ENCODE assay signal across 32 cellular contexts in genomic region chrX:79375340-79375739, GRCh38. TPM values are rescaled to one million over a fixed set of nuclear protein-coding genes. Genes with fewer than 3 reads are reported as not detected.
"Had no signal": no experiment of that assay in that cellular context is flagged by ENCODE, and none has a peak within 500 bp of the region (broad histone marks: within the 10 kb centered on the region; RNA-seq: fewer than 3 reads in every experiment).

No MANE protein-coding gene starts in this region.

- H3K4me1 Mint-ChIP-seq: WTC11 had no signal

- ATAC-seq: activated naive CD8-positive, alpha-beta T cell treated with anti-CD3 and anti-CD28 coated beads, Interleukin-2, amount 50 U/mL, for 24 hours; activated T-cell treated with anti-CD3 and anti-CD28 coated beads, Interleukin-2, amount 50 U/mL, for 72 hours; body of pancreas; gastroesophageal sphincter; T-helper 17 cell; WTC11 had no signal

- H3K27me3 ChIP-seq: body of pancreas, colonic mucosa, esophagus squamous epithelium, gastroesophageal sphincter had no signal

- H3K9me3 Mint-ChIP-seq: activated CD4-positive, alpha-beta memory T cell treated with anti-CD3 and anti-CD28 coated beads, Interleukin-2, amount 10 ng/mL, durations not matched to agents 7 days and 5 days; activated naive CD4-positive, alpha-beta T cell treated with anti-CD3 and anti-CD28 coated beads for 36 hours; activated naive CD4-positive, alpha-beta T cell treated with anti-CD3 and anti-CD28 coated beads, Interleukin-2, amount 50 U/mL, for 24 hours; activated naive CD8-positive, alpha-beta T cell treated with anti-CD3 and anti-CD28 coated beads for 36 hours; activated naive CD8-positive, alpha-beta T cell treated with anti-CD3 and anti-CD28 coated beads, Interleukin-2, amount 50 U/mL, for 24 hours; activated T-cell treated with anti-CD3 and anti-CD28 coated beads, Interleukin-2, amount 50 U/mL, for 24 hours had no signal

- H3K27ac ChIP-seq: adrenal gland, body of pancreas, colonic mucosa, epithelial cell of prostate, esophagus squamous epithelium, gastroesophageal sphincter had no signal

- FAIRE-seq: endometrium had no signal

- H3K4me1 ChIP-seq: adrenal gland, body of pancreas, colonic mucosa, esophagus squamous epithelium, gastroesophageal sphincter had no signal

- H3K27ac Mint-ChIP-seq: activated CD4-positive, alpha-beta memory T cell treated with anti-CD3 and anti-CD28 coated beads, Interleukin-2, amount 10 ng/mL, durations not matched to agents 7 days and 5 days; activated CD4-positive, alpha-beta T cell treated with anti-CD3 and anti-CD28 coated beads, Interleukin-2, amount 10 ng/mL, durations not matched to agents 7 days and 5 days; activated naive CD4-positive, alpha-beta T cell treated with anti-CD3 and anti-CD28 coated beads for 36 hours; activated naive CD4-positive, alpha-beta T cell treated with anti-CD3 and anti-CD28 coated beads, Interleukin-2, amount 50 U/mL, for 24 hours; activated naive CD8-positive, alpha-beta T cell treated with anti-CD3 and anti-CD28 coated beads for 36 hours; activated naive CD8-positive, alpha-beta T cell treated with anti-CD3 and anti-CD28 coated beads, Interleukin-2, amount 50 U/mL, for 24 hours; activated T-cell treated with anti-CD3 and anti-CD28 coated beads, Interleukin-2, amount 50 U/mL, for 24 hours; activated T-cell treated with anti-CD3 and anti-CD28 coated beads, Interleukin-2, amount 50 U/mL, for 72 hours; T-helper 17 cell; T-helper 2 cell treated with Interferon-gamma antibody and Interleukin-4, amounts not matched to agents 5 μg/mL and 100 μg/mL, for 36 hours; WTC11 had no signal

- DNase-seq: activated CD4-positive, alpha-beta memory T cell treated with anti-CD3 and anti-CD28 coated beads, Interleukin-2, amount 10 ng/mL, durations not matched to agents 7 days and 5 days; activated CD4-positive, alpha-beta T cell treated with anti-CD3 and anti-CD28 coated beads for 1 hour; activated CD4-positive, alpha-beta T cell treated with anti-CD3 and anti-CD28 coated beads for 4 hours; activated CD4-positive, alpha-beta T cell treated with anti-CD3 and anti-CD28 coated beads, Interleukin-2, amount 10 ng/mL, durations not matched to agents 7 days and 5 days; activated CD4-positive, alpha-beta T cell treated with anti-CD3 and anti-CD28 coated beads, Interleukin-2, amount 50 U/mL, for 4 hours; activated CD8-positive, alpha-beta memory T cell treated with anti-CD3 and anti-CD28 coated beads, Interleukin-2, amount 50 U/mL, for 48 hours; activated effector memory CD4-positive, alpha-beta T cell treated with Interleukin-2 at 50 U/mL for 16 hours; activated naive CD4-positive, alpha-beta T cell treated with anti-CD3 and anti-CD28 coated beads for 36 hours; activated naive CD8-positive, alpha-beta T cell treated with anti-CD3 and anti-CD28 coated beads for 36 hours; activated naive CD8-positive, alpha-beta T cell treated with anti-CD3 and anti-CD28 coated beads, Interleukin-2, amount 50 U/mL, for 24 hours; activated T-cell treated with anti-CD3 and anti-CD28 coated beads for 4 hours; activated T-cell treated with anti-CD3 and anti-CD28 coated beads, Interleukin-2, amount 50 U/mL, for 24 hours; activated T-cell treated with anti-CD3 and anti-CD28 coated beads, Interleukin-2, amount 50 U/mL, for 72 hours; adrenal gland; amygdala; aorta; body of pancreas; caudate nucleus; colonic mucosa; effector CD8-positive, alpha-beta T cell; esophagus squamous epithelium; foreskin melanocyte; T-helper 1 cell; T-helper 17 cell; T1000 had no signal

- H3K36me3 ChIP-seq: adrenal gland, colonic mucosa, esophagus squamous epithelium, gastroesophageal sphincter had no signal

- H3K36me3 Mint-ChIP-seq: WTC11 had no signal

- H3K27me3 Mint-ChIP-seq: activated CD4-positive, alpha-beta memory T cell treated with anti-CD3 and anti-CD28 coated beads, Interleukin-2, amount 10 ng/mL, durations not matched to agents 7 days and 5 days; activated CD4-positive, alpha-beta T cell treated with anti-CD3 and anti-CD28 coated beads, Interleukin-2, amount 10 ng/mL, durations not matched to agents 7 days and 5 days; activated naive CD4-positive, alpha-beta T cell treated with anti-CD3 and anti-CD28 coated beads, Interleukin-2, amount 50 U/mL, for 24 hours; activated naive CD8-positive, alpha-beta T cell treated with anti-CD3 and anti-CD28 coated beads for 36 hours; activated naive CD8-positive, alpha-beta T cell treated with anti-CD3 and anti-CD28 coated beads, Interleukin-2, amount 50 U/mL, for 24 hours; T-helper 17 cell had no signal

- H3K4me3 ChIP-seq: adrenal gland, body of pancreas, colonic mucosa, esophagus squamous epithelium, gastroesophageal sphincter had no signal

- H3K4me3 Mint-ChIP-seq: activated CD4-positive, alpha-beta memory T cell treated with anti-CD3 and anti-CD28 coated beads, Interleukin-2, amount 10 ng/mL, durations not matched to agents 7 days and 5 days; activated CD4-positive, alpha-beta T cell treated with anti-CD3 and anti-CD28 coated beads, Interleukin-2, amount 10 ng/mL, durations not matched to agents 7 days and 5 days; activated naive CD4-positive, alpha-beta T cell treated with anti-CD3 and anti-CD28 coated beads for 36 hours; activated naive CD4-positive, alpha-beta T cell treated with anti-CD3 and anti-CD28 coated beads, Interleukin-2, amount 50 U/mL, for 24 hours; activated naive CD8-positive, alpha-beta T cell treated with anti-CD3 and anti-CD28 coated beads for 36 hours; activated naive CD8-positive, alpha-beta T cell treated with anti-CD3 and anti-CD28 coated beads, Interleukin-2, amount 50 U/mL, for 24 hours; activated T-cell treated with anti-CD3 and anti-CD28 coated beads, Interleukin-2, amount 50 U/mL, for 24 hours; activated T-cell treated with anti-CD3 and anti-CD28 coated beads, Interleukin-2, amount 50 U/mL, for 72 hours; T-helper 17 cell; T-helper 2 cell treated with Interferon-gamma antibody and Interleukin-4, amounts not matched to agents 5 μg/mL and 100 μg/mL, for 36 hours; WTC11 had no signal

RNA-seq across cellular contexts. Expression of gene ITM2A, which starts 8.2 kb away (rescaled TPM):
- total RNA-seq: chondrocyte had no signal
